Comparison of ENCODE assay signal across 2 cellular contexts in genomic region chr4:188444500-188444899, GRCh38.
TF ChIP-seq lines count a peak whose summit lies in the region.

No MANE protein-coding gene starts in this region.

TF ChIP-seq in SK-N-SH, 30 proteins besides CTCF, POLR2A, EP300 and RAD21:
- TF ChIP-seq JUND (IDR thresholded peaks at IDR 0.05) (no peak), SIN3A (IDR thresholded peaks at IDR 0.05; ENCODE audit: borderline replicate concordance, low read depth, low read length) (no peak)

TF ChIP-seq in SK-N-SH treated with all-trans-retinoic acid at 6 μM for 48 hours, 23 proteins besides CTCF, POLR2A, EP300 and RAD21:
- no peak for TF ChIP-seq OSR1 (CRISPR knock-in tag; IDR thresholded peaks at IDR 0.05)
- no peak for TF ChIP-seq GLIS3 (CRISPR knock-in tag; IDR thresholded peaks at IDR 0.05)
- no peak for TF ChIP-seq PATZ1 (CRISPR knock-in tag; IDR thresholded peaks at IDR 0.05; ENCODE audit: borderline replicate concordance)
- no peak for TF ChIP-seq ZNF70 (CRISPR knock-in tag; IDR thresholded peaks at IDR 0.05)
- no peak for TF ChIP-seq SNAI2 (CRISPR knock-in tag; IDR thresholded peaks at IDR 0.05)
- no peak for TF ChIP-seq CSDC2 (CRISPR knock-in tag; IDR thresholded peaks at IDR 0.05)
- TF ChIP-seq ZC3H10 (CRISPR knock-in tag; IDR thresholded peaks at IDR 0.05): no peak
- TF ChIP-seq TCF4 (CRISPR knock-in tag; IDR thresholded peaks at IDR 0.05; ENCODE audit: borderline replicate concordance): no peak
- TF ChIP-seq ZNF8 (CRISPR knock-in tag; IDR thresholded peaks at IDR 0.05): no peak
- TF ChIP-seq, protein P1, sequence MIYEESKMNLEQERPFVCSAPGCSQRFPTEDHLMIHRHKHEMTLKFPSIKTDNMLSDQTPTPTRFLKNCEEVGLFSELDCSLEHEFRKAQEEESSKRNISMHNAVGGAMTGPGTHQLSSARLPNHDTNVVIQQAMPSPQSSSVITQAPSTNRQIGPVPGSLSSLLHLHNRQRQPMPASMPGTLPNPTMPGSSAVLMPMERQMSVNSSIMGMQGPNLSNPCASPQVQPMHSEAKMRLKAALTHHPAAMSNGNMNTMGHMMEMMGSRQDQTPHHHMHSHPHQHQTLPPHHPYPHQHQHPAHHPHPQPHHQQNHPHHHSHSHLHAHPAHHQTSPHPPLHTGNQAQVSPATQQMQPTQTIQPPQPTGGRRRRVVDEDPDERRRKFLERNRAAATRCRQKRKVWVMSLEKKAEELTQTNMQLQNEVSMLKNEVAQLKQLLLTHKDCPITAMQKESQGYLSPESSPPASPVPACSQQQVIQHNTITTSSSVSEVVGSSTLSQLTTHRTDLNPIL (CRISPR knock-in tag; IDR thresholded peaks at IDR 0.05; ENCODE audit: low read depth): no peak
- TF ChIP-seq RARB (CRISPR knock-in tag; IDR thresholded peaks at IDR 0.05): no peak
- TF ChIP-seq, protein P2, sequence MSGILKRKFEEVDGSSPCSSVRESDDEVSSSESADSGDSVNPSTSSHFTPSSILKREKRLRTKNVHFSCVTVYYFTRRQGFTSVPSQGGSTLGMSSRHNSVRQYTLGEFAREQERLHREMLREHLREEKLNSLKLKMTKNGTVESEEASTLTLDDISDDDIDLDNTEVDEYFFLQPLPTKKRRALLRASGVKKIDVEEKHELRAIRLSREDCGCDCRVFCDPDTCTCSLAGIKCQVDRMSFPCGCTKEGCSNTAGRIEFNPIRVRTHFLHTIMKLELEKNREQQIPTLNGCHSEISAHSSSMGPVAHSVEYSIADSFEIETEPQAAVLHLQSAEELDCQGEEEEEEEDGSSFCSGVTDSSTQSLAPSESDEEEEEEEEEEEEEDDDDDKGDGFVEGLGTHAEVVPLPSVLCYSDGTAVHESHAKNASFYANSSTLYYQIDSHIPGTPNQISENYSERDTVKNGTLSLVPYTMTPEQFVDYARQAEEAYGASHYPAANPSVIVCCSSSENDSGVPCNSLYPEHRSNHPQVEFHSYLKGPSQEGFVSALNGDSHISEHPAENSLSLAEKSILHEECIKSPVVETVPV (CRISPR knock-in tag; IDR thresholded peaks at IDR 0.05): no peak
- no peak for TF ChIP-seq ZNF565 (CRISPR knock-in tag; conservative IDR thresholded peaks at IDR 0.05; ENCODE audit: low read depth)
